Comparison of ENCODE assay signal across 1 cellular context in genomic region chr16:9141813-9142212, GRCh38.
A peak's percentile ranks its signal among the peaks of the same experiment; 100 is the strongest.
TF ChIP-seq lines count a peak whose summit lies in the region.

No MANE protein-coding gene starts in this region.

TF ChIP-seq in K562, 482 proteins besides CTCF, POLR2A, EP300 and RAD21 (continued from another document):
- TF ChIP-seq TFE3 (CRISPR knock-in tag; IDR thresholded peaks at IDR 0.05) = peak; percentile 51
